1 cellular context compared by ENCODE assay signal in the genomic region with DNA sequence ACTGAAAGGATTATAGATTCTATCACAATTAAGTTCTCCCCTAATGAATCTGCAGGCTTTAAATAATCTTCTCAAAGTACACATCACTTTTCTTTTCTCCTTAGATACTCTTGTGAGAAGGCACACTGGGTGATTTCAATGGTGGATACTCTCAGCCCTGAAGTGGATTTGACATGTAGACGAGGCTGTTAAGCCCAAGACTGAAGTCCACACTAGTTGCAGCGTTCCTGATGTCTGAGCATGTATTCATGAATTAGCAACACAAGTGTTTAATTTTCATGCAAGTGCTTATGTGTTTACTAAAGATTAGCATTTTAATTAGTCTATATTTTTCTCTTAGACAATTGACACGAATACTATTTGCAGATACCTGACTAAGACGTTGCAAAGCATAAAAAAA.
TF ChIP-seq lines count a peak whose summit lies in the region.

No MANE protein-coding gene starts in this region.

TF ChIP-seq in H1, 55 proteins besides CTCF, POLR2A, EP300 and RAD21:
- no peak for TF ChIP-seq CBX5 (IDR thresholded peaks at IDR 0.05; ENCODE audit: low read depth, low read length)
- 0 out of 2 replicates have a peak, but pooled peaks have one; percentile 21 for TF ChIP-seq POU5F1 (IDR thresholded peaks at IDR 0.05; ENCODE audit: low read depth, low read length)
TF ChIP-seq in H1: peak in this region for 1.
